In the genomic region with DNA sequence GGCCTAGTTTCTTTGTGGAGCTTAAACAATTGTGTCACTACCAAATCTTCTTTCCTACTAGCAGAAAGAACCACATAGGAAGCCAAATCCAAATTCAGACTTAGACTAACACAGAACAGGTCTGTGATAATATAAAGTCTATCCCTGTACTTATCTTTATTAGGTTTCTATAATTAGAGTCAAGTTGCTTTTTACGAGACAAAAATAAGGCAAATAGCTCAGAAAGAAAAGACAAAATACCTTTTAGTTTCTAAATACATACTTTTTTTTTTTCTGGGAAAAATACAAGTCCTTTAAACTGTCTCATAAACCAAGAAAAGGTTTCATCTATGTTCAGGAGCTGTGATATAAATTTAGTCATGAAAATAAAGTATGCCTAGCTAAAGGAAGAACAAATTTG, we compare ENCODE assay signal across 19 cellular contexts.
A peak's percentile ranks its signal among the peaks of the same experiment; 100 is the strongest.
DNase-seq lines count a peak whose midpoint lies in the region; ATAC-seq, FAIRE-seq and TF ChIP-seq lines count a peak whose summit lies in the region.
"Had no signal": no experiment of that assay in that cellular context is flagged by ENCODE, and none has a peak within 500 bp of the region (broad histone marks: within the 10 kb centered on the region; RNA-seq: fewer than 3 reads in every experiment).

No MANE protein-coding gene starts in this region.

- intact Hi-C loops in left ventricle myocardium inferior (cut with micrococcal nuclease): no loop called here
- intact Hi-C loops in heart right ventricle (cut with DNase I): loop anchor here in 1 of 10 donors (10.0 kb wide), 1 partner anchor 268 kb away; a partner anchor contains a TSS
- intact Hi-C loops in ascending aorta (cut with DNase I): loop anchor here (5.0 kb wide), 1 partner anchor 146 kb away; a partner anchor contains a TSS

- H2BK5ac ChIP-seq in neuronal stem cell (ENCODE audit: low read length): no peak overlapping the region

- DNase-seq in left ventricle myocardium inferior (no peak), heart right ventricle (no peak), ascending aorta (ENCODE audit: low spot score in 2 of 2) (no peak), mesothelial cell of epicardium (ENCODE audit: low spot score in 2 of 2, unreplicated experiment in 2 of 2) (no peak), suprapubic skin (ENCODE audit: low spot score in 2 of 2) (no peak), neuronal stem cell (ENCODE audit: low spot score) (no peak), H54 (ENCODE audit: insufficient read length, low spot score) (no peak), HCEC 1CT (no peak)
- DNase-seq: COR-L47; DMS153; MV-4-11; NCI-H1417 treated with DMSO at 0.1 percent for 48 hours; NCI-H1930; NCI-H526 treated with DMSO at 0.1 percent for 48 hours; NK-92 treated with Interleukin-12 subunit alpha and Interleukin-12 subunit beta, amount 100 ng/mL, for 24 hours; SIG-M5 had no signal

- no peaks in the 10 kb centered on the region for H3K9me3 ChIP-seq in left ventricle myocardium inferior (replicated peaks)
- H3K9me3 ChIP-seq in heart right ventricle: no peaks in the 10 kb centered on the region
- no peaks in the 10 kb centered on the region for H3K9me3 ChIP-seq in ascending aorta
- no peaks in the 10 kb centered on the region for H3K9me3 ChIP-seq in suprapubic skin
- H3K9me3 ChIP-seq in neuronal stem cell (replicated peaks in 1 of 2; ENCODE audit: control insufficient read depth in 2 of 2, insufficient read depth in 1 of 2, low read depth in 1 of 2, low read length in 2 of 2): no peaks in the 10 kb centered on the region

- H3K27ac Mint-ChIP-seq in mesothelial cell of epicardium: peak overlapping the region; percentile 71

- H3K36me3 ChIP-seq in left ventricle myocardium inferior: peaks cover 9% of the 10 kb centered on the region
- peaks cover 0 to 48% (median 10%) of the 10 kb centered on the region in 9 donors for H3K36me3 ChIP-seq in heart right ventricle
- H3K36me3 ChIP-seq in ascending aorta: peaks cover 3 to 7% of the 10 kb centered on the region in 2 donors
- H3K36me3 ChIP-seq in suprapubic skin: no peaks in the 10 kb centered on the region
- peaks cover 4 to 95% of the 10 kb centered on the region in 2 donors for H3K36me3 ChIP-seq in neuronal stem cell (replicated peaks in 1 of 2; ENCODE audit: control insufficient read depth in 2 of 2, insufficient read depth in 2 of 2, low read length in 2 of 2)

- H3K4me2 ChIP-seq in neuronal stem cell (ENCODE audit: insufficient read depth, low read length, poor library complexity, severe bottlenecking): no peak overlapping the region

- no peak overlapping the region for H4K91ac ChIP-seq in neuronal stem cell (ENCODE audit: low read depth, low read length, poor library complexity)

- no peak for FAIRE-seq in H54 (lab: Jason Lieb, UNC)
- FAIRE-seq: GM12892, H1 had no signal

- no peak for TF ChIP-seq EP300 in suprapubic skin (IDR thresholded peaks at IDR 0.05)

- TF ChIP-seq POLR2A in suprapubic skin (IDR thresholded peaks at IDR 0.05) (no peak), H54 (IDR thresholded peaks at IDR 0.05; ENCODE audit: low read depth, low read length) (no peak)

- peaks cover 4% of the 10 kb centered on the region for H3K4me1 Mint-ChIP-seq in mesothelial cell of epicardium

- no peaks in the 10 kb centered on the region for H3K9me3 Mint-ChIP-seq in mesothelial cell of epicardium

- H3K23ac ChIP-seq in neuronal stem cell (ENCODE audit: low read depth, low read length, poor library complexity): no peak overlapping the region

- no peak overlapping the region for H3K4me3 Mint-ChIP-seq in mesothelial cell of epicardium

- H3K27me3 Mint-ChIP-seq in mesothelial cell of epicardium (ENCODE audit: low read depth): no peaks in the 10 kb centered on the region

- H3K27me3 ChIP-seq in left ventricle myocardium inferior (ENCODE audit: low read depth): no peaks in the 10 kb centered on the region
- no peaks in the 10 kb centered on the region for H3K27me3 ChIP-seq in heart right ventricle
- no peaks in the 10 kb centered on the region for H3K27me3 ChIP-seq in ascending aorta
- H3K27me3 ChIP-seq in suprapubic skin: no peaks in the 10 kb centered on the region
- no peaks in the 10 kb centered on the region for H3K27me3 ChIP-seq in neuronal stem cell (ENCODE audit: control insufficient read depth in 3 of 3, insufficient read depth in 3 of 3, low read depth in 1 of 3, low read length in 3 of 3)

- H3K18ac ChIP-seq in neuronal stem cell (ENCODE audit: low read length): no peak overlapping the region

- H3K27ac ChIP-seq in left ventricle myocardium inferior (replicated peaks) (peak overlapping the region; percentile 41), heart right ventricle (peak overlapping the region in 5 of 10 donors; percentile 28 to 80 (median 77)), ascending aorta (peak overlapping the region; percentile 11 to 38), suprapubic skin (peak overlapping the region; percentile 26), neuronal stem cell (replicated peaks; ENCODE audit: low read length) (no peak overlapping the region)
- H3K27ac ChIP-seq: C4-2B had no signal

- no peak overlapping the region for H4K8ac ChIP-seq in neuronal stem cell (ENCODE audit: low read depth, low read length)

- no peak overlapping the region for H2AFZ ChIP-seq in neuronal stem cell (ENCODE audit: low read length)

- H2AK5ac ChIP-seq in neuronal stem cell (ENCODE audit: low read depth, low read length): no peak overlapping the region

- H2BK12ac ChIP-seq in neuronal stem cell (ENCODE audit: low read length): no peak overlapping the region

- no peak overlapping the region for H3K9ac ChIP-seq in neuronal stem cell (ENCODE audit: low read depth, low read length, poor library complexity)

- no peak for ATAC-seq in heart right ventricle

- peaks cover 22% of the 10 kb centered on the region for H3K36me3 Mint-ChIP-seq in mesothelial cell of epicardium

- TF ChIP-seq CTCF in left ventricle myocardium inferior (IDR thresholded peaks at IDR 0.05; ENCODE audit: borderline replicate concordance): no peak
- no peak for TF ChIP-seq CTCF in heart right ventricle (IDR thresholded peaks at IDR 0.05)
- TF ChIP-seq CTCF in ascending aorta (IDR thresholded peaks at IDR 0.05): no peak
- no peak for TF ChIP-seq CTCF in mesothelial cell of epicardium (IDR thresholded peaks at IDR 0.05; ENCODE audit: unreplicated experiment)
- no peak for TF ChIP-seq CTCF in suprapubic skin (IDR thresholded peaks at IDR 0.05)

- H3K4me1 ChIP-seq in left ventricle myocardium inferior: peaks cover 34% of the 10 kb centered on the region
- peaks cover 0 to 36% (median 18%) of the 10 kb centered on the region in 9 donors for H3K4me1 ChIP-seq in heart right ventricle
- peaks cover 0 to 12% of the 10 kb centered on the region in 2 donors for H3K4me1 ChIP-seq in ascending aorta
- peaks cover 16% of the 10 kb centered on the region for H3K4me1 ChIP-seq in suprapubic skin
- H3K4me1 ChIP-seq in neuronal stem cell (ENCODE audit: control insufficient read depth in 2 of 2, insufficient read depth in 1 of 2, low read depth in 1 of 2, low read length in 2 of 2): peaks cover 9 to 11% of the 10 kb centered on the region in 2 donors

- H3K14ac ChIP-seq in neuronal stem cell (ENCODE audit: low read length): no peak overlapping the region

- H3K79me1 ChIP-seq in neuronal stem cell (ENCODE audit: low read depth, low read length): no peaks in the 10 kb centered on the region

- no peak overlapping the region for H3K4ac ChIP-seq in neuronal stem cell (ENCODE audit: low read length)

- no peak overlapping the region for H2BK15ac ChIP-seq in neuronal stem cell (ENCODE audit: low read length)

- no peak overlapping the region for H3K4me3 ChIP-seq in left ventricle myocardium inferior
- H3K4me3 ChIP-seq in heart right ventricle: no peak overlapping the region
- no peak overlapping the region for H3K4me3 ChIP-seq in ascending aorta
- H3K4me3 ChIP-seq in suprapubic skin: no peak overlapping the region
- H3K4me3 ChIP-seq in neuronal stem cell (ENCODE audit: low read length in 2 of 2): no peak overlapping the region

- WGBS in heart right ventricle, 2 donors: 55 to 66% methylated on average over 1 of the region's 1 CpG
- 67% methylated on average over 1 of the region's 1 CpG for WGBS in suprapubic skin
- WGBS in neuronal stem cell (ENCODE audit: extremely low coverage in 2 of 2, insufficient read length in 2 of 2, insufficient replicate concordance in 1 of 2), 2 donors: no CpG with 5 or more reads among the region's 1 CpG

- no peak overlapping the region for H2BK120ac ChIP-seq in neuronal stem cell (ENCODE audit: low read depth, low read length)
